Comparison of ENCODE assay signal across 8 cellular contexts in the genomic region with DNA sequence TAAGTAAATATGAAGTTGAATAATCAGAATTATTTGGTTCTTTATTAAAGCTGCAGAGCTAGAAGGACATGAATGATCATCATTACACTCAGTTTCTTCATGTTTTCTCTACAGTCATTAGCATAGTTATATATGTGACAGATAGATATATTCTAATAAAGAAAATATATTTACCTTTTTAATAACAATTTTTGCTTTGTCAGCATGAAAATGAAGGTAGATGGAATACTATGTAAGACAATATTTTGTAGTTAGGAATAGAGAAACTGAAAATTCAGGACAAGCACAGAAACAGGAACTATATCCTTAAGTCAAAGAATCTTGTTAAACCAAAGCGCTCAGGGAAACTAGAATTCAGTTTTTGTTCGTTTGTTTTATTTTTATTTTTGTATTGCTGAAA.
"Had no signal": no experiment of that assay in that cellular context is flagged by ENCODE, and none has a peak within 500 bp of the region (broad histone marks: within the 10 kb centered on the region; RNA-seq: fewer than 3 reads in every experiment).

No MANE protein-coding gene starts in this region.

- H3K27ac ChIP-seq: HL-60, KMS-11 had no signal

- ATAC-seq: GM23338 had no signal

- DNase-seq: H9, HCEC 1CT, Karpas-422 had no signal

- H3K4me3 ChIP-seq: GM23338 had no signal

- FAIRE-seq: H1, H54 had no signal

- H3K9ac ChIP-seq: KMS-11 had no signal

- H3K4me2 ChIP-seq: GM23338, KMS-11 had no signal
